8 cellular contexts compared by ENCODE assay signal in genomic region chr2:226800941-226801784, GRCh38. TPM values are rescaled to one million over a fixed set of nuclear protein-coding genes. Genes with fewer than 3 reads are reported as not detected.
DNase-seq lines count a peak whose midpoint lies in the region; ATAC-seq, FAIRE-seq and TF ChIP-seq lines count a peak whose summit lies in the region.

No MANE protein-coding gene starts in this region.

- no peaks in the 10 kb centered on the region for H4K20me1 ChIP-seq in endothelial cell of umbilical vein (replicated peaks; ENCODE audit: control insufficient read depth, extremely low read depth, insufficient read depth, low read length)

- peak; percentile 84 to 91 for DNase-seq in A549 (ENCODE audit: low read depth in 1 of 2, low spot score in 1 of 2)
- peak; percentile 85 to 91 for DNase-seq in NCI-H524 (lab: John Stamatoyannopoulos, UW)
- peak; percentile 85 for DNase-seq in activated CD8-positive, alpha-beta memory T cell treated with anti-CD3 and anti-CD28 coated beads, Interleukin-2, amount 50 U/mL, for 4 hours
- DNase-seq in endothelial cell of umbilical vein (ENCODE audit: low read depth, low spot score): peak; percentile 62
- peak; percentile 86 for DNase-seq in middle frontal gyrus (ENCODE audit: extremely low spot score, low spot score)
- peak; percentile 53 to 76 for DNase-seq in stimulated activated CD8-positive, alpha-beta memory T cell treated with anti-CD3 and anti-CD28 coated beads, Interleukin-7, amount 100 ng/mL, for 4 hours (ENCODE audit: low read depth in 2 of 2)

- peak overlapping the region; percentile 95 to 100 for H3K27ac ChIP-seq in A549
- H3K27ac ChIP-seq in endothelial cell of umbilical vein (ENCODE audit: insufficient read depth, low read depth, low read length): no peak overlapping the region

- 1% methylated on average over 29 of the region's 33 CpGs for WGBS in A549 (ENCODE audit: missing lambda C conversion rate)

- FAIRE-seq in A549 (lab: Jason Lieb, UNC): peak; percentile 65
- FAIRE-seq in endothelial cell of umbilical vein (lab: Jason Lieb, UNC): peak; percentile 8

- no peaks in the 10 kb centered on the region for H3K9me1 ChIP-seq in endothelial cell of umbilical vein (replicated peaks; ENCODE audit: control insufficient read depth, extremely low read depth, insufficient read depth, low read length)

- dilution Hi-C loops in endothelial cell of umbilical vein (cut with MboI; ENCODE audit: extremely low pct_ligation_motif_present, low sequenced_read_pairs): no loop called here

- no TSS peak for BruUV-seq in endothelial cell of umbilical vein (replicated peaks; lab: Mats Ljungman, UMichigan)

- peak; percentile 63 to 86 for ATAC-seq in A549
- peak; percentile 82 for ATAC-seq in GM18867 (IDR thresholded peaks at IDR 0.05; ENCODE audit: unreplicated experiment)
- ATAC-seq in HG03095 (IDR thresholded peaks at IDR 0.05; ENCODE audit: unreplicated experiment): peak; percentile 84

- H3K9me3 ChIP-seq in A549 (no peaks in the 10 kb centered on the region), endothelial cell of umbilical vein (replicated peaks; ENCODE audit: control insufficient read depth, insufficient read depth, low read length) (no peaks in the 10 kb centered on the region)

- intact Hi-C loops in endothelial cell of umbilical vein (cut with micrococcal nuclease): loop anchor here (5.0 kb wide), 2 partner anchors 306 to 1064 kb away; no protein-coding TSS in a partner anchor

- H3K4me1 ChIP-seq in A549 (peaks cover 33% of the 10 kb centered on the region), endothelial cell of umbilical vein (ENCODE audit: control insufficient read depth, extremely low read depth, insufficient read depth, low read length) (peaks cover 15% of the 10 kb centered on the region)

- peaks cover 19 to 28% of the 10 kb centered on the region in 2 experiments for H3K27me3 ChIP-seq in endothelial cell of umbilical vein (ENCODE audit: control insufficient read depth in 2 of 2, insufficient read depth in 2 of 2, low read length in 2 of 2)

- H3K4me2 ChIP-seq in A549 (peak overlapping the region; percentile 96), endothelial cell of umbilical vein (ENCODE audit: insufficient read depth, low read length) (peak overlapping the region; percentile 6)

- POLR2A ChIA-PET in A549 (lab: Yijun Ruan, JAX): interaction anchor here (0.8 to 1.0 kb wide), 3 partner anchors 11 to 1136 kb away, joined by 3 to 4 read pairs (median 4); partner anchors contain the start of gene RHBDD1
- POLR2A ChIA-PET in endothelial cell of umbilical vein (lab: Charles Lee): no interaction called here

- TF ChIP-seq RAD21 in A549 (conservative IDR thresholded peaks at IDR 0.05 in 1 of 2, IDR thresholded peaks at IDR 0.05 in 1 of 2): no peak; a peak in 1 of 5 replicates

- H3K79me2 ChIP-seq in endothelial cell of umbilical vein (ENCODE audit: control insufficient read depth, insufficient read depth, low read length): no peaks in the 10 kb centered on the region

- H3K4me3 ChIP-seq in A549: peak overlapping the region; percentile 80
- no peak overlapping the region for H3K4me3 ChIP-seq in endothelial cell of umbilical vein (replicated peaks in 1 of 3; ENCODE audit: insufficient read depth in 1 of 3, low read depth in 1 of 3, low read length in 3 of 3)

- TF ChIP-seq CTCF in A549 (IDR thresholded peaks at IDR 0.05): no peak
- no peak for TF ChIP-seq CTCF in endothelial cell of umbilical vein (IDR thresholded peaks at IDR 0.05; ENCODE audit: extremely low read depth in 1 of 2, insufficient read depth in 1 of 2, low read depth in 1 of 2, low read length in 2 of 2)

- TF ChIP-seq EP300 in A549 (IDR thresholded peaks at IDR 0.05): no peak

- CTCF ChIA-PET in A549 (lab: Yijun Ruan, JAX) (interaction anchor here (0.7 to 4.6 kb wide), 25 partner anchors 11 to 1135 kb away, joined by 3 to 28 read pairs (median 5); partner anchors contain the start of gene RHBDD1), endothelial cell of umbilical vein (lab: Charles Lee) (interaction anchor here (1.3 to 3.2 kb wide), 7 partner anchors 11 to 1136 kb away, joined by 5 to 65 read pairs (median 20); no protein-coding TSS in a partner anchor)

- TF ChIP-seq POLR2A in A549 (IDR thresholded peaks at IDR 0.05; ENCODE audit: low read length) (peak; percentile 57), endothelial cell of umbilical vein (IDR thresholded peaks at IDR 0.05; ENCODE audit: low read depth, low read length) (no peak)

- H3K36me3 ChIP-seq in endothelial cell of umbilical vein (ENCODE audit: control insufficient read depth in 2 of 2, extremely low read depth in 1 of 2, insufficient read depth in 2 of 2, low read length in 2 of 2): no peaks in the 10 kb centered on the region

- H3K9ac ChIP-seq in endothelial cell of umbilical vein (replicated peaks; ENCODE audit: extremely low read depth, insufficient read depth, low read length): no peak overlapping the region

- peak overlapping the region; percentile 35 for H2AFZ ChIP-seq in endothelial cell of umbilical vein (ENCODE audit: low read depth, low read length)

TF ChIP-seq in A549, 52 proteins besides CTCF, POLR2A, EP300 and RAD21 (continues in another document):
- TF ChIP-seq HOXB13 (CRISPR knock-in tag; IDR thresholded peaks at IDR 0.05; ENCODE audit: low read depth) (no peak), USF2 (IDR thresholded peaks at IDR 0.05) (peak; percentile 54; the same call in 1 of the 2 replicates), RCOR1 (IDR thresholded peaks at IDR 0.05; ENCODE audit: low read depth, low read length) (no peak)

TF ChIP-seq in endothelial cell of umbilical vein, 7 proteins besides CTCF, POLR2A, EP300 and RAD21:
- TF ChIP-seq POLR2AphosphoS5 (IDR thresholded peaks at IDR 0.05; ENCODE audit: insufficient read depth, low read depth, low read length): no peak
- no peak for TF ChIP-seq MYC (IDR thresholded peaks at IDR 0.05; ENCODE audit: low read depth, low read length)
- TF ChIP-seq FOS (IDR thresholded peaks at IDR 0.05; ENCODE audit: borderline replicate concordance, insufficient read depth, low read length): no peak
- TF ChIP-seq JUN (IDR thresholded peaks at IDR 0.05; ENCODE audit: borderline replicate concordance, insufficient read depth, insufficient read length, low read depth): no peak
- TF ChIP-seq MAX (IDR thresholded peaks at IDR 0.05; ENCODE audit: insufficient read depth, insufficient read length): no peak
- TF ChIP-seq GATA2 (IDR thresholded peaks at IDR 0.05; ENCODE audit: insufficient read depth, insufficient read length, low read depth, low read length): no peak
- TF ChIP-seq EZH2 (IDR thresholded peaks at IDR 0.05; ENCODE audit: borderline replicate concordance, low read depth, low read length, severe bottlenecking): no peak

RNA-seq across cellular contexts. Expression of gene IRS1, which starts 1.5 kb away (rescaled TPM):
- polyA plus RNA-seq in A549 (2011; rRNA removed): 10.4 and 12.9 TPM in 2 replicates
- 13.4 and 20.3 TPM in 2 replicates for polyA plus RNA-seq in A549 (2012; cell fraction: cytosol; rRNA removed)
- 15.9 and 22.7 TPM in 2 replicates for polyA plus RNA-seq in A549 (2012; cell fraction: nucleus; rRNA removed)
- 13.1 to 15.6 TPM (median 13.9 TPM) in 3 replicates for polyA plus RNA-seq in A549 (2017; fragmentation: RNase III; extraction: RNeasy Plus Mini Kit Qiagen cat#74134 plus additional on column Dnase treatment)
- 22.6 and 23.6 TPM in 2 replicates for polyA minus RNA-seq in A549 (2011; rRNA and poly(A)+ RNA removed)
- 0.05 and 0.11 TPM in 2 replicates for total RNA-seq in endothelial cell of umbilical vein
- polyA plus RNA-seq in endothelial cell of umbilical vein: 0.10 and 0.13 TPM in 2 replicates
- polyA plus RNA-seq in endothelial cell of umbilical vein (2011; cell fraction: cytosol; rRNA removed): 0.03 and 0.08 TPM in 2 replicates
- 0.05 and 0.07 TPM in 2 replicates for polyA plus RNA-seq in endothelial cell of umbilical vein (2011; cell fraction: nucleus; rRNA removed)
- 0.56 and 0.64 TPM in 2 replicates for polyA plus RNA-seq in endothelial cell of umbilical vein (2012)
- 0.15 and 0.17 TPM in 2 replicates for polyA minus RNA-seq in endothelial cell of umbilical vein
- 0.10 TPM for polyA minus RNA-seq in endothelial cell of umbilical vein (2011; cell fraction: cytosol; rRNA and poly(A)+ RNA removed)
- 0.24 and 0.34 TPM in 2 replicates for polyA minus RNA-seq in endothelial cell of umbilical vein (2011; cell fraction: nucleus; rRNA and poly(A)+ RNA removed)

RNA-seq across cellular contexts. Expression of gene RHBDD1, which starts 34.7 kb away (rescaled TPM):
- polyA plus RNA-seq in A549 (2011; rRNA removed) (46.9 and 50.6 TPM in 2 replicates), A549 (2017; fragmentation: RNase III; extraction: RNeasy Plus Mini Kit Qiagen cat#74134 plus additional on column Dnase treatment) (8.3 to 8.6 TPM (median 8.6 TPM) in 3 replicates), endothelial cell of umbilical vein (6.4 and 6.8 TPM in 2 replicates)
- polyA plus RNA-seq in A549 (2012; cell fraction: cytosol; rRNA removed): 4.9 and 6.1 TPM in 2 replicates
- polyA plus RNA-seq in A549 (2012; cell fraction: nucleus; rRNA removed): 5.1 and 6.0 TPM in 2 replicates
- polyA minus RNA-seq in A549 (2011; rRNA and poly(A)+ RNA removed): 60.9 and 78.3 TPM in 2 replicates
- total RNA-seq in endothelial cell of umbilical vein: 16.1 and 19.4 TPM in 2 replicates
- 5.7 and 6.1 TPM in 2 replicates for polyA plus RNA-seq in endothelial cell of umbilical vein (2011; cell fraction: cytosol; rRNA removed)
- polyA plus RNA-seq in endothelial cell of umbilical vein (2011; cell fraction: nucleus; rRNA removed): 10.2 and 10.6 TPM in 2 replicates
- 11.6 and 14.2 TPM in 2 replicates for polyA plus RNA-seq in endothelial cell of umbilical vein (2012)
- 26.2 and 35.5 TPM in 2 replicates for polyA minus RNA-seq in endothelial cell of umbilical vein
- polyA minus RNA-seq in endothelial cell of umbilical vein (2011; cell fraction: cytosol; rRNA and poly(A)+ RNA removed): 6.5 TPM
- 37.7 and 54.9 TPM in 2 replicates for polyA minus RNA-seq in endothelial cell of umbilical vein (2011; cell fraction: nucleus; rRNA and poly(A)+ RNA removed)

Comparison
In these comparisons a context has a peak if more than half of its experiments do, and no peak if none do; other contexts are left out.
1. RNA of gene IRS1, which starts 1.5 kb away (polyA plus RNA-seq): 10.4 to 22.7 TPM in A549; 0.03 to 0.64 TPM in endothelial cell of umbilical vein; every median in the first group is over 4 times any median in the second.
2. Peak in every context shown above with its lines, with median percentiles within 50 percentile points of each other: ATAC-seq and DNase-seq.